Comparison of ENCODE assay signal across 20 cellular contexts in genomic region chr3:33145221-33145900, GRCh38.
"Had no signal": no experiment of that assay in that cellular context is flagged by ENCODE, and none has a peak within 500 bp of the region (broad histone marks: within the 10 kb centered on the region; RNA-seq: fewer than 3 reads in every experiment).

No MANE protein-coding gene starts in this region.

- H3K4me3 Mint-ChIP-seq: activated naive CD8-positive, alpha-beta T cell treated with anti-CD3 and anti-CD28 coated beads for 36 hours; activated T-helper 17 cell treated with anti-CD3 and anti-CD28 coated beads, Interleukin-2, amount 50 U/mL, for 72 hours; naive thymus-derived CD4-positive, alpha-beta T cell; T-cell; T-helper 2 cell treated with Interferon-gamma antibody and Interleukin-4, amounts not matched to agents 5 μg/mL and 100 μg/mL, for 36 hours had no signal

- H3K9me3 ChIP-seq: heart left ventricle, ovary, prostate gland, tibial nerve, uterus had no signal

- H3K27ac Mint-ChIP-seq: activated naive CD8-positive, alpha-beta T cell treated with anti-CD3 and anti-CD28 coated beads for 36 hours; activated T-helper 17 cell treated with anti-CD3 and anti-CD28 coated beads, Interleukin-2, amount 50 U/mL, for 72 hours; naive thymus-derived CD4-positive, alpha-beta T cell; T-cell; T-helper 2 cell treated with Interferon-gamma antibody and Interleukin-4, amounts not matched to agents 5 μg/mL and 100 μg/mL, for 36 hours had no signal

- H3K27me3 ChIP-seq: heart left ventricle, ovary, tibial nerve, uterus had no signal

- H3K36me3 ChIP-seq: ovary, prostate gland, uterus had no signal

- H3K27ac ChIP-seq: epithelial cell of prostate, heart left ventricle, ovary, prostate gland, tibial nerve, uterus had no signal

- H3K4me3 ChIP-seq: coronary artery, heart left ventricle, ovary, prostate gland, tibial nerve, uterus had no signal

- DNase-seq: activated CD4-positive, alpha-beta T cell treated with anti-CD3 and anti-CD28 coated beads for 1 hour; activated CD4-positive, alpha-beta T cell treated with anti-CD3 and anti-CD28 coated beads, Interleukin-2, amount 50 U/mL, for 1 hour; activated T-cell treated with anti-CD3 and anti-CD28 coated beads, Interleukin-2, amount 50 U/mL, for 1 hour; amniotic stem cell; heart left ventricle; naive thymus-derived CD4-positive, alpha-beta T cell; ovary; stimulated activated naive CD4-positive, alpha-beta T cell treated with Interleukin-2 at 50 U/mL for 16 hours; uterus had no signal

- H3K4me1 Mint-ChIP-seq: activated naive CD8-positive, alpha-beta T cell treated with anti-CD3 and anti-CD28 coated beads for 36 hours; activated T-helper 17 cell treated with anti-CD3 and anti-CD28 coated beads, Interleukin-2, amount 50 U/mL, for 72 hours; T-cell had no signal

- H3K27me3 Mint-ChIP-seq: activated T-helper 17 cell treated with anti-CD3 and anti-CD28 coated beads, Interleukin-2, amount 50 U/mL, for 72 hours; T-cell had no signal

- H3K9me3 Mint-ChIP-seq: activated naive CD8-positive, alpha-beta T cell treated with anti-CD3 and anti-CD28 coated beads for 36 hours; activated T-helper 17 cell treated with anti-CD3 and anti-CD28 coated beads, Interleukin-2, amount 50 U/mL, for 72 hours; naive thymus-derived CD4-positive, alpha-beta T cell; T-cell; T-helper 2 cell treated with Interferon-gamma antibody and Interleukin-4, amounts not matched to agents 5 μg/mL and 100 μg/mL, for 36 hours had no signal

- H3K4me1 ChIP-seq: prostate gland, uterus had no signal

- ATAC-seq: activated T-helper 17 cell treated with anti-CD3 and anti-CD28 coated beads, Interleukin-2, amount 50 U/mL, for 72 hours; heart left ventricle; left colon; naive thymus-derived CD4-positive, alpha-beta T cell; T-cell had no signal

- FAIRE-seq: islet of Langerhans, TTC549 had no signal
